In genomic region chr16:4614571-4615388, GRCh38 we compare ENCODE assay signal across 8 cellular contexts. TPM values are rescaled to one million over a fixed set of nuclear protein-coding genes. Genes with fewer than 3 reads are reported as not detected.
DNase-seq lines count a peak whose midpoint lies in the region; ATAC-seq and TF ChIP-seq lines count a peak whose summit lies in the region.

UBALD1 (minus strand) TSS chr16:4614888; CDS start chr16:4614797, 91 bp downstream.

- H3K27ac ChIP-seq in CD4-positive, alpha-beta T cell (ENCODE audit: low read depth, low read length): peak within 1 kb of the TSS; percentile 82
- peak within 1 kb of the TSS; percentile 90 to 93 for H3K27ac ChIP-seq in lung (ENCODE audit: low read depth in 1 of 2, low read length in 1 of 2)

- peak within 1 kb of the TSS; percentile 99 for H3K4me3 Mint-ChIP-seq in CD4-positive, alpha-beta T cell
- peak within 1 kb of the TSS; percentile 82 for H3K4me3 Mint-ChIP-seq in activated CD8-positive, alpha-beta T cell treated with anti-CD3 and anti-CD28 coated beads for 36 hours

- POLR2A ChIA-PET in CD4-positive, alpha-beta T cell (lab: Charles Lee): interaction anchor here (1.5 to 4.9 kb wide), 4 partner anchors 11 to 154 kb away, joined by 5 to 54 read pairs (median 24); partner anchors contain the start of genes MGRN1 and NUDT16L1
- POLR2A ChIA-PET in activated CD8-positive, alpha-beta T cell treated with anti-CD3 and anti-CD28 coated beads for 36 hours (lab: Charles Lee): interaction anchor here (1.2 to 2.5 kb wide), 3 partner anchors 11 to 289 kb away, joined by 3 to 16 read pairs (median 4); partner anchors contain the start of gene MGRN1

- no peak for TF ChIP-seq CTCF in CD4-positive, alpha-beta T cell (IDR thresholded peaks at IDR 0.05)
- no peak for TF ChIP-seq CTCF in activated CD8-positive, alpha-beta T cell treated with anti-CD3 and anti-CD28 coated beads for 36 hours (IDR thresholded peaks at IDR 0.05)
- TF ChIP-seq CTCF in lung (IDR thresholded peaks at IDR 0.05; ENCODE audit: control extremely low read depth, extremely low read depth): no peak

- CTCF ChIA-PET in CD4-positive, alpha-beta T cell (lab: Charles Lee): interaction anchor here (1.6 to 3.1 kb wide), 2 partner anchors 10 to 139 kb away, joined by 3 to 28 read pairs; partner anchors contain the start of genes HMOX2 and MGRN1
- CTCF ChIA-PET in activated CD8-positive, alpha-beta T cell treated with anti-CD3 and anti-CD28 coated beads for 36 hours (lab: Charles Lee): interaction anchor here (1.6 to 3.1 kb wide), 2 partner anchors 9 to 76 kb away, joined by 3 to 16 read pairs; partner anchors contain the start of genes CDIP1 and MGRN1

- peak; percentile 35 for ATAC-seq in CD4-positive, alpha-beta T cell (ENCODE audit: poor library complexity)
- ATAC-seq in GM19395 (IDR thresholded peaks at IDR 0.05; ENCODE audit: unreplicated experiment) (peak; percentile 53), HG03521 (IDR thresholded peaks at IDR 0.05; ENCODE audit: unreplicated experiment) (peak; percentile 52), lung (ENCODE audit: insufficient read depth, low FRiP score) (peak; percentile 79)
- peak; percentile 60 for ATAC-seq in activated CD8-positive, alpha-beta T cell treated with anti-CD3 and anti-CD28 coated beads for 36 hours

- H3K27me3 ChIP-seq in CD4-positive, alpha-beta T cell (ENCODE audit: control insufficient read depth, insufficient read depth, low read length): no peaks in the 10 kb centered on the region
- H3K27me3 ChIP-seq in lung (ENCODE audit: control insufficient read depth, insufficient read depth): no peaks in the 10 kb centered on the region

- no peaks in the 10 kb centered on the region for H3K27me3 Mint-ChIP-seq in CD4-positive, alpha-beta T cell
- H3K27me3 Mint-ChIP-seq in activated CD8-positive, alpha-beta T cell treated with anti-CD3 and anti-CD28 coated beads for 36 hours: no peaks in the 10 kb centered on the region

- no peaks in the 10 kb centered on the region for H3K9me3 ChIP-seq in CD4-positive, alpha-beta T cell (ENCODE audit: control insufficient read depth, low read length)
- H3K9me3 ChIP-seq in lung (ENCODE audit: control insufficient read depth in 2 of 2, insufficient read depth in 1 of 2, low read length in 1 of 2): no peaks in the 10 kb centered on the region

- DNase-seq in CD4-positive, alpha-beta T cell: peak; percentile 51 to 76 (median 63)
- DNase-seq in NCI-H82 treated with DMSO at 0.1 percent for 48 hours (lab: John Stamatoyannopoulos, UW; ENCODE audit: unreplicated experiment) (peak; percentile 34), ecto neural progenitor cell (ENCODE audit: low spot score) (peak; percentile 85), lung (ENCODE audit: low spot score) (peak; percentile 86)
- peak; percentile 89 for DNase-seq in activated CD8-positive, alpha-beta T cell treated with anti-CD3 and anti-CD28 coated beads for 36 hours
- DNase-seq in stimulated activated CD4-positive, alpha-beta T cell treated with anti-CD3 and anti-CD28 coated beads, TNF-alpha, amount 100 ng/mL, for 4 hours (ENCODE audit: low read depth in 3 of 3): peak; percentile 64 to 71 (median 68)

- peak within 1 kb of the TSS; percentile 98 for H3K27ac Mint-ChIP-seq in CD4-positive, alpha-beta T cell
- H3K27ac Mint-ChIP-seq in activated CD8-positive, alpha-beta T cell treated with anti-CD3 and anti-CD28 coated beads for 36 hours: peak within 1 kb of the TSS; percentile 95

- WGBS in lung, 2 donors: 9 to 10% methylated on average over 84 to 101 of the region's 101 CpGs

- peaks cover 26% of the 10 kb centered on the region for H3K4me1 Mint-ChIP-seq in CD4-positive, alpha-beta T cell (ENCODE audit: low read depth)
- peaks cover 34% of the 10 kb centered on the region for H3K4me1 Mint-ChIP-seq in activated CD8-positive, alpha-beta T cell treated with anti-CD3 and anti-CD28 coated beads for 36 hours (ENCODE audit: low read depth)

- intact Hi-C loops in CD4-positive, alpha-beta T cell (cut with DNase I, micrococcal nuclease): loop anchor here (5.0 to 10.0 kb wide), 8 partner anchors 38 to 1480 kb away; partner anchors contain the start of genes CDIP1 (in 1 of the 2), CORO7 (in 1 of the 2), DNAJA3 (in 1 of the 2) and PAM16 (in 1 of the 2)
- intact Hi-C loops in activated CD8-positive, alpha-beta T cell treated with anti-CD3 and anti-CD28 coated beads for 36 hours (cut with micrococcal nuclease): no loop called here

- H3K36me3 Mint-ChIP-seq in CD4-positive, alpha-beta T cell (ENCODE audit: low read depth): peaks cover 9% of the 10 kb centered on the region
- no peaks in the 10 kb centered on the region for H3K36me3 Mint-ChIP-seq in activated CD8-positive, alpha-beta T cell treated with anti-CD3 and anti-CD28 coated beads for 36 hours (ENCODE audit: low read depth)

- peaks cover 9 to 24% of the 10 kb centered on the region in 2 donors for H3K4me1 ChIP-seq in lung (ENCODE audit: control insufficient read depth in 2 of 2, insufficient read depth in 2 of 2, low read length in 2 of 2)

- no peaks in the 10 kb centered on the region for H3K9me3 Mint-ChIP-seq in CD4-positive, alpha-beta T cell
- H3K9me3 Mint-ChIP-seq in activated CD8-positive, alpha-beta T cell treated with anti-CD3 and anti-CD28 coated beads for 36 hours: no peaks in the 10 kb centered on the region

- peak within 1 kb of the TSS; percentile 83 for H3K4me3 ChIP-seq in lung

- peaks cover 0 to 3% of the 10 kb centered on the region in 2 donors for H3K36me3 ChIP-seq in lung (ENCODE audit: control insufficient read depth in 2 of 2, insufficient read depth in 2 of 2, low read length in 2 of 2)

RNA-seq across cellular contexts. Expression of gene UBALD1, which starts in this region (rescaled TPM):
- 10 to 100 TPM; 17.5 to 19.3 TPM for total RNA-seq in CD4-positive, alpha-beta T cell
- 10 to 100 TPM; 12.2 to 13.4 TPM for total RNA-seq in activated CD8-positive, alpha-beta T cell treated with anti-CD3 and anti-CD28 coated beads for 36 hours
- total RNA-seq in lung: 10 to 100 TPM in 1 of 2 donors, 1 to 10 TPM in 1; 6.6 to 38.5 TPM
- 10 to 100 TPM; 20.2 to 43.2 TPM for polyA plus RNA-seq in lung

Comparison
In these comparisons a context has a peak if more than half of its experiments do, and no peak if none do; other contexts are left out.
1. Peak in every context shown above with its lines: DNase-seq, ATAC-seq, H3K4me3 ChIP-seq and H3K27ac ChIP-seq.
2. DNase-seq: peak in every context shown above with its lines; median percentile 89 in activated CD8-positive, alpha-beta T cell treated with anti-CD3 and anti-CD28 coated beads for 36 hours; 86 in lung; 85 in ecto neural progenitor cell; 68 in stimulated activated CD4-positive, alpha-beta T cell treated with anti-CD3 and anti-CD28 coated beads, TNF-alpha, amount 100 ng/mL, for 4 hours; 63 in CD4-positive, alpha-beta T cell; 34 in NCI-H82 treated with DMSO at 0.1 percent for 48 hours.